8 cellular contexts compared by ENCODE assay signal in the genomic region with DNA sequence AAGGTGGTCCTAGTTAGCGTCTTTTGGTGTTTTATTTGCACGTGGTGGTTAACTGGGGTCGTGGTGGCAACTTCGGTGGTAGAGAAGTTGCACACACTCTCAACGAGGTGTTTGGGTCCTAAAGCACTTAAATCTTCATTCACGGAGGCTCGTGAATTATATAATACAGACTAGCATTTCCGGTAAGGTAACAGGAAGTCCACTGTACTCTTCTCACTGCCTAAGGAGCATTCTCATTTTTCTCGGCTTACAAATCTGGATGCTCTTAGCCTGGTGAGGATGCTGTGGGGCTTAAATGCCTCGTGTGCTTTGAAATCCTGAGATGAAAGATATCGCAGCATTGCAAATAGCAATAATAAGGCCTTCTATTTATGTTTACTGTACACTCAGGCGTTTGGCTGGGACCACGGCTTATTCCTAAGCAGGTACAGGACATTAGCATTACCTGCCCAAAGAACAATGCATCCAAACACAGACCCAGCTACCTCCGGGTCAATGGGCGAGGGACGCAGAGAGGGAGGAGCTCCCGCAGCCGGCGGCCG. TPM values are rescaled to one million over a fixed set of nuclear protein-coding genes. Genes with fewer than 3 reads are reported as not detected.
A peak's percentile ranks its signal among the peaks of the same experiment; 100 is the strongest.
DNase-seq lines count a peak whose midpoint lies in the region; ATAC-seq and TF ChIP-seq lines count a peak whose summit lies in the region.

No MANE protein-coding gene starts in this region.

- intact Hi-C loops in dorsolateral prefrontal cortex (cut with DNase I), result no loop called here
- intact Hi-C loops in mucosa of descending colon (cut with DNase I, micrococcal nuclease), result no loop called here

- H3K9me3 ChIP-seq in mucosa of descending colon, result no peaks in the 10 kb centered on the region

- peaks cover 17% of the 10 kb centered on the region for H3K4me1 ChIP-seq in mucosa of descending colon (ENCODE audit: low read depth)

- peak; percentile 54 for DNase-seq in DMS 273 (lab: John Stamatoyannopoulos, UW; ENCODE audit: unreplicated experiment)
- no peak for DNase-seq in DMS 273 treated with DMSO at 0.1 percent for 48 hours (lab: John Stamatoyannopoulos, UW)
- peak; percentile 38 for DNase-seq in RPMI8226
- peak in 1 of 10 donors; percentile 35 for DNase-seq in dorsolateral prefrontal cortex
- DNase-seq in mucosa of descending colon, result no peak
- DNase-seq in NCI-H1694 treated with DMSO at 0.1 percent for 48 hours (lab: John Stamatoyannopoulos, UW), result no peak

- H3K4me3 ChIP-seq in dorsolateral prefrontal cortex (peak overlapping the region; percentile 53 to 97 (median 90)), mucosa of descending colon (peak overlapping the region; percentile 96)

- H3K27me3 ChIP-seq in dorsolateral prefrontal cortex, result no peaks in the 10 kb centered on the region

- H3K27ac ChIP-seq in dorsolateral prefrontal cortex, result peak overlapping the region in 54 of 59 donors; percentile 0 to 98 (median 92)

- no peak for TF ChIP-seq CTCF in dorsolateral prefrontal cortex (IDR thresholded peaks at IDR 0.05 in 54 of 56, conservative IDR thresholded peaks at IDR 0.05 in 2 of 56; ENCODE audit: low read depth in 1 of 56, partially characterized antibody in 56 of 56)
- no peak for TF ChIP-seq CTCF in mucosa of descending colon (IDR thresholded peaks at IDR 0.05)

- ATAC-seq in HG03342 (IDR thresholded peaks at IDR 0.05; ENCODE audit: unreplicated experiment) (peak; percentile 5), mucosa of descending colon (peak; percentile 56), HG03025 (IDR thresholded peaks at IDR 0.05; ENCODE audit: low FRiP score, unreplicated experiment) (no peak)

- H3K36me3 ChIP-seq in mucosa of descending colon (ENCODE audit: low read depth), result peaks cover 7% of the 10 kb centered on the region

RNA-seq across cellular contexts. Expression of gene DNAJA2, which starts 1.0 kb away (rescaled TPM):
- 100 to 1,000 TPM in 6 of 120 experiments, 10 to 100 TPM in 114; 40.9 to 103 (median 76.2) TPM for total RNA-seq in dorsolateral prefrontal cortex
- 10 to 100 TPM; 55.5 to 74.7 (median 59.6) TPM for total RNA-seq in mucosa of descending colon

Comparison
In these comparisons a context has a peak if more than half of its experiments do, and no peak if none do; other contexts are left out.
1. DNase-seq: peak in DMS 273 (single experiment) and RPMI8226 (single experiment); none in DMS 273 treated with DMSO at 0.1 percent for 48 hours (single experiment), mucosa of descending colon (0 of 3) and NCI-H1694 treated with DMSO at 0.1 percent for 48 hours (single experiment).